8 cellular contexts compared by ENCODE assay signal in genomic region chr7:146115665-146116451, GRCh38. TPM values are rescaled to one million over a fixed set of nuclear protein-coding genes. Genes with fewer than 3 reads are reported as not detected.
A peak's percentile ranks its signal among the peaks of the same experiment; 100 is the strongest.
DNase-seq lines count a peak whose midpoint lies in the region; ATAC-seq and TF ChIP-seq lines count a peak whose summit lies in the region.

No MANE protein-coding gene starts in this region.

- TF ChIP-seq POLR2A in NB4 (IDR thresholded peaks at IDR 0.05; ENCODE audit: extremely low read depth, insufficient read length): no peak
- no peak for TF ChIP-seq POLR2A in esophagus squamous epithelium (IDR thresholded peaks at IDR 0.05)

- intact Hi-C loops in activated B cell treated with CpG ODN at 0.5 μM for 24 hours (cut with micrococcal nuclease): no loop called here
- intact Hi-C loops in esophagus squamous epithelium (cut with DNase I): no loop called here

- H3K27me3 ChIP-seq in esophagus squamous epithelium: peaks cover 0 to 35% (median 0%) of the 10 kb centered on the region in 4 donors

- no peaks in the 10 kb centered on the region for H3K9me3 ChIP-seq in esophagus squamous epithelium

- TF ChIP-seq CTCF in NB4 (IDR thresholded peaks at IDR 0.05; ENCODE audit: low read depth, low read length): no peak
- TF ChIP-seq CTCF in activated B cell treated with CpG ODN at 0.5 μM for 24 hours (IDR thresholded peaks at IDR 0.05): no peak
- no peak for TF ChIP-seq CTCF in esophagus squamous epithelium (IDR thresholded peaks at IDR 0.05)

- H3K27ac Mint-ChIP-seq in activated B cell treated with CpG ODN at 0.5 μM for 24 hours: no peak overlapping the region

- 2 to 8% methylated on average over 9 to 22 of the region's 68 CpGs for WGBS in esophagus squamous epithelium, 2 donors

- H3K9me3 Mint-ChIP-seq in activated B cell treated with CpG ODN at 0.5 μM for 24 hours: no peaks in the 10 kb centered on the region

- no peak for ATAC-seq in activated B cell treated with CpG ODN at 0.5 μM for 24 hours (ENCODE audit: low read depth)

- POLR2A ChIA-PET in activated B cell treated with CpG ODN at 0.5 μM for 24 hours (lab: Charles Lee): no interaction called here

- peaks cover 0 to 17% (median 7%) of the 10 kb centered on the region in 3 donors for H3K4me1 ChIP-seq in esophagus squamous epithelium

- H3K4me3 ChIP-seq in NB4 (ENCODE audit: low read depth, low read length) (no peak overlapping the region), esophagus squamous epithelium (peak overlapping the region in 3 of 4 donors; percentile 26 to 55 (median 39))

- H3K27me3 Mint-ChIP-seq in activated B cell treated with CpG ODN at 0.5 μM for 24 hours: peaks cover 26% of the 10 kb centered on the region

- no peak overlapping the region for H3K27ac ChIP-seq in esophagus squamous epithelium

- H3K36me3 Mint-ChIP-seq in activated B cell treated with CpG ODN at 0.5 μM for 24 hours (ENCODE audit: low read depth): no peaks in the 10 kb centered on the region

- H3K36me3 ChIP-seq in esophagus squamous epithelium: no peaks in the 10 kb centered on the region

- DNase-seq in NCI-H2107 (lab: John Stamatoyannopoulos, UW) (peak; percentile 15), NCI-H2107 treated with DMSO at 0.1 percent for 48 hours (lab: John Stamatoyannopoulos, UW; ENCODE audit: unreplicated experiment) (no peak), NB4 (ENCODE audit: low read depth) (peak; percentile 72), activated B cell treated with CpG ODN at 0.5 μM for 24 hours (no peak), esophagus squamous epithelium (lab: John Stamatoyannopoulos, UW) (no peak), midbrain (lab: John Stamatoyannopoulos, UW) (peak; percentile 66), superior temporal gyrus (ENCODE audit: extremely low spot score) (peak; percentile 46)
- DNase-seq in stimulated activated naive CD4-positive, alpha-beta T cell treated with Interleukin-2 at 50 U/mL for 16 hours (lab: John Stamatoyannopoulos, UW): no peak

- CTCF ChIA-PET in activated B cell treated with CpG ODN at 0.5 μM for 24 hours (lab: Charles Lee): no interaction called here

- H3K4me1 Mint-ChIP-seq in activated B cell treated with CpG ODN at 0.5 μM for 24 hours: peaks cover 11% of the 10 kb centered on the region

- H3K4me3 Mint-ChIP-seq in activated B cell treated with CpG ODN at 0.5 μM for 24 hours: peak overlapping the region; percentile 55

RNA-seq across cellular contexts. Expression of gene CNTNAP2, which starts 0.7 kb away (rescaled TPM):
- total RNA-seq in activated B cell treated with CpG ODN at 0.5 μM for 24 hours: 0.84 and 1.3 TPM in 2 replicates
- total RNA-seq in esophagus squamous epithelium: 1 to 10 TPM in 3 of 4 donors, under 1 TPM in 1; 0.95 to 2.3 (median 1.2) TPM

Comparison
In these comparisons a context has a peak if more than half of its experiments do, and no peak if none do; other contexts are left out.
1. DNase-seq: peak in NCI-H2107 (single experiment), NB4 (single experiment), midbrain (single experiment) and superior temporal gyrus (single experiment); none in NCI-H2107 treated with DMSO at 0.1 percent for 48 hours (single experiment), activated B cell treated with CpG ODN at 0.5 μM for 24 hours (single experiment), esophagus squamous epithelium (single experiment) and stimulated activated naive CD4-positive, alpha-beta T cell treated with Interleukin-2 at 50 U/mL for 16 hours (single experiment).